ENCODE assay signal across 14 cellular contexts in the genomic region with DNA sequence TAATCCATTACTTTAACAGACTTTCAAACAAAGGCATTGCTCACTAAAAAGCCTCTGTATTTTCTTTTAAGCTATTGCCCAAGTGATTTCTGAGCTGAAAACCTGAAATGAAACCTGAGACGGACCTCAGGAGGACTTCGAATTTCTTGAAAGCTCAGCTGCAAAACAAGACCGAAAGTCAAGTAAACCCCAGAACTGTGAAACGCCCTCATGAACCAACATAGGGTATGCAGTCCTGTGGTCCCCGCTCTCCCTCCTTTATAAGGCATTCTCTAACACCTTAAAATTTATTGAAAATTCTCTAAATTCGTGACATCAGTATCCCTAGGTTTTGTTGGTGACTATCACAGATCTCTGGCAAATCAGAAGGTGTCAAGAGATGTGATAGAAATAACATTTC.
DNase-seq lines count a peak whose midpoint lies in the region; ATAC-seq and TF ChIP-seq lines count a peak whose summit lies in the region.
"Had no signal": no experiment of that assay in that cellular context is flagged by ENCODE, and none has a peak within 500 bp of the region (broad histone marks: within the 10 kb centered on the region; RNA-seq: fewer than 3 reads in every experiment).

No MANE protein-coding gene starts in this region.

- H3K27ac Mint-ChIP-seq in endodermal cell: peak overlapping the region; percentile 17
- H3K27ac Mint-ChIP-seq in nephron progenitor cell: no peak overlapping the region
- H3K27ac Mint-ChIP-seq: activated CD4-positive, alpha-beta memory T cell treated with anti-CD3 and anti-CD28 coated beads, Interleukin-2, amount 10 ng/mL, durations not matched to agents 7 days and 5 days had no signal

- H3K9me3 ChIP-seq in endodermal cell (ENCODE audit: control insufficient read depth, low read length): no peaks in the 10 kb centered on the region

- H3K9me3 Mint-ChIP-seq in endodermal cell (no peaks in the 10 kb centered on the region), nephron progenitor cell (no peaks in the 10 kb centered on the region)
- H3K9me3 Mint-ChIP-seq: activated CD4-positive, alpha-beta memory T cell treated with anti-CD3 and anti-CD28 coated beads, Interleukin-2, amount 10 ng/mL, durations not matched to agents 7 days and 5 days; naive B cell had no signal

- H3K36me3 Mint-ChIP-seq in endodermal cell (ENCODE audit: low read depth): peaks cover 3% of the 10 kb centered on the region
- no peaks in the 10 kb centered on the region for H3K36me3 Mint-ChIP-seq in nephron progenitor cell (ENCODE audit: low read depth)

- no peaks in the 10 kb centered on the region for H3K36me3 ChIP-seq in endodermal cell (ENCODE audit: control insufficient read depth, insufficient read depth, low read length)

- H3K4me3 Mint-ChIP-seq in endodermal cell (no peak overlapping the region), nephron progenitor cell (no peak overlapping the region)
- H3K4me3 Mint-ChIP-seq: activated CD4-positive, alpha-beta memory T cell treated with anti-CD3 and anti-CD28 coated beads, Interleukin-2, amount 10 ng/mL, durations not matched to agents 7 days and 5 days; naive B cell had no signal

- TF ChIP-seq CTCF in endodermal cell (conservative IDR thresholded peaks at IDR 0.05) (no peak), nephron progenitor cell (IDR thresholded peaks at IDR 0.05) (no peak)

- WGBS in endodermal cell (ENCODE audit: insufficient coverage in 1 of 2, insufficient read length in 1 of 2), 2 experiments: 83 to 88% methylated on average over 4 to 6 of the region's 6 CpGs

- H3K27ac ChIP-seq in endodermal cell (ENCODE audit: low read depth, low read length): no peak overlapping the region

- no peak overlapping the region for H3K4me3 ChIP-seq in endodermal cell (ENCODE audit: low read length)

- peaks cover 59% of the 10 kb centered on the region for H3K4me1 Mint-ChIP-seq in endodermal cell
- H3K4me1 Mint-ChIP-seq in nephron progenitor cell: peaks cover 29% of the 10 kb centered on the region

- peak; percentile 71 for ATAC-seq in GM18861 (IDR thresholded peaks at IDR 0.05; ENCODE audit: unreplicated experiment)
- peak; percentile 81 for ATAC-seq in GM21526 (IDR thresholded peaks at IDR 0.05; ENCODE audit: low FRiP score, unreplicated experiment)
- peak; percentile 79 for ATAC-seq in HG03066 (IDR thresholded peaks at IDR 0.05; ENCODE audit: low read depth, unreplicated experiment)
- ATAC-seq: SK-N-SH treated with all-trans-retinoic acid at 6 μM for 48 hours had no signal

- H3K27me3 Mint-ChIP-seq in endodermal cell (ENCODE audit: insufficient read depth) (no peaks in the 10 kb centered on the region), nephron progenitor cell (ENCODE audit: low read depth, poor library complexity) (peaks cover 3% of the 10 kb centered on the region)
- H3K27me3 Mint-ChIP-seq: activated CD4-positive, alpha-beta memory T cell treated with anti-CD3 and anti-CD28 coated beads, Interleukin-2, amount 10 ng/mL, durations not matched to agents 7 days and 5 days; naive B cell had no signal

- no peak overlapping the region for H3K9ac ChIP-seq in endodermal cell (ENCODE audit: extremely low read depth, low read length, poor library complexity, severe bottlenecking)

- DNase-seq in endodermal cell (no peak), nephron progenitor cell (no peak), T-helper 9 cell (no peak)
- DNase-seq in stimulated activated CD4-positive, alpha-beta T cell treated with anti-CD3 and anti-CD28 coated beads, Interleukin-15, amount 100 ng/mL, for 24 hours: no peak
- no peak for DNase-seq in activated effector memory CD4-positive, alpha-beta T cell treated with Interleukin-2 at 50 U/mL for 16 hours
- DNase-seq: activated CD4-positive, alpha-beta memory T cell treated with anti-CD3 and anti-CD28 coated beads, Interleukin-2, amount 10 ng/mL, durations not matched to agents 7 days and 5 days; COR-L47; naive B cell; stimulated activated CD4-positive, alpha-beta T cell treated with anti-CD3 and anti-CD28 coated beads, Interleukin-12 subunit alpha, Interleukin-12 subunit beta, amount 100 ng/mL, for 4 hours; stimulated activated naive CD4-positive, alpha-beta T cell had no signal

- H3K4me1 ChIP-seq in endodermal cell (ENCODE audit: control insufficient read depth, insufficient read depth, low read length): peaks cover 6% of the 10 kb centered on the region

- no peaks in the 10 kb centered on the region for H3K27me3 ChIP-seq in endodermal cell (ENCODE audit: control insufficient read depth, insufficient read depth, low read length, poor library complexity, severe bottlenecking)
